ENCODE assay signal across 8 cellular contexts in genomic region chr9:100066539-100066938, GRCh38. TPM values are rescaled to one million over a fixed set of nuclear protein-coding genes. Genes with fewer than 3 reads are reported as not detected.
DNase-seq lines count a peak whose midpoint lies in the region; ATAC-seq and TF ChIP-seq lines count a peak whose summit lies in the region.

No MANE protein-coding gene starts in this region.

- no peak for TF ChIP-seq POLR2A in upper lobe of left lung (IDR thresholded peaks at IDR 0.05)

- no peak for ATAC-seq in activated naive CD8-positive, alpha-beta T cell treated with anti-CD3 and anti-CD28 coated beads, Interleukin-2, amount 50 U/mL, for 24 hours
- ATAC-seq in HG03432 (IDR thresholded peaks at IDR 0.05; ENCODE audit: unreplicated experiment) (peak; percentile 90), upper lobe of left lung (ENCODE audit: low FRiP score in 2 of 2) (peak in 1 of 2 donors; percentile 53), GM21526 (IDR thresholded peaks at IDR 0.05; ENCODE audit: low FRiP score, unreplicated experiment) (no peak)

- DNase-seq in activated naive CD8-positive, alpha-beta T cell treated with anti-CD3 and anti-CD28 coated beads, Interleukin-2, amount 50 U/mL, for 24 hours: no peak
- DNase-seq in choroid plexus epithelial cell (ENCODE audit: low read depth): peak; percentile 70
- no peak for DNase-seq in upper lobe of left lung
- DNase-seq in activated effector memory CD4-positive, alpha-beta T cell treated with anti-CD3 and anti-CD28 coated beads, Interleukin-2, amount 50 U/mL, for 16 hours: no peak
- no peak for DNase-seq in epidermal melanocyte (ENCODE audit: insufficient read length, low spot score)

- TF ChIP-seq EP300 in upper lobe of left lung (IDR thresholded peaks at IDR 0.05): no peak

- peaks cover 4 to 10% (median 10%) of the 10 kb centered on the region in 4 donors for H3K4me1 ChIP-seq in upper lobe of left lung

- H3K36me3 Mint-ChIP-seq in activated naive CD8-positive, alpha-beta T cell: peaks cover 6% of the 10 kb centered on the region
- H3K36me3 Mint-ChIP-seq in activated naive CD8-positive, alpha-beta T cell treated with anti-CD3 and anti-CD28 coated beads, Interleukin-2, amount 50 U/mL, for 24 hours (ENCODE audit: low read depth): peaks cover 8% of the 10 kb centered on the region

- peak overlapping the region; percentile 2 to 75 (median 24) for H3K27ac ChIP-seq in upper lobe of left lung

- H3K4me3 ChIP-seq in choroid plexus epithelial cell (ENCODE audit: low read depth, low read length) (no peak overlapping the region), upper lobe of left lung (no peak overlapping the region)

- no peak overlapping the region for H3K4me3 Mint-ChIP-seq in activated naive CD8-positive, alpha-beta T cell
- no peak overlapping the region for H3K4me3 Mint-ChIP-seq in activated naive CD8-positive, alpha-beta T cell treated with anti-CD3 and anti-CD28 coated beads, Interleukin-2, amount 50 U/mL, for 24 hours

- no peaks in the 10 kb centered on the region for H3K27me3 ChIP-seq in upper lobe of left lung

- H3K9me3 Mint-ChIP-seq in activated naive CD8-positive, alpha-beta T cell (ENCODE audit: low read depth): no peaks in the 10 kb centered on the region
- no peaks in the 10 kb centered on the region for H3K9me3 Mint-ChIP-seq in activated naive CD8-positive, alpha-beta T cell treated with anti-CD3 and anti-CD28 coated beads, Interleukin-2, amount 50 U/mL, for 24 hours

- H3K27ac Mint-ChIP-seq in activated naive CD8-positive, alpha-beta T cell: peak overlapping the region; percentile 41
- no peak overlapping the region for H3K27ac Mint-ChIP-seq in activated naive CD8-positive, alpha-beta T cell treated with anti-CD3 and anti-CD28 coated beads, Interleukin-2, amount 50 U/mL, for 24 hours

- no peaks in the 10 kb centered on the region for H3K9me3 ChIP-seq in upper lobe of left lung

- 26 to 34% methylated on average over 2 of the region's 2 CpGs for WGBS in upper lobe of left lung, 2 donors

- H3K4me1 Mint-ChIP-seq in activated naive CD8-positive, alpha-beta T cell (ENCODE audit: low read depth): peaks cover 27% of the 10 kb centered on the region
- H3K4me1 Mint-ChIP-seq in activated naive CD8-positive, alpha-beta T cell treated with anti-CD3 and anti-CD28 coated beads, Interleukin-2, amount 50 U/mL, for 24 hours: peaks cover 24% of the 10 kb centered on the region

- TF ChIP-seq CTCF in choroid plexus epithelial cell (conservative IDR thresholded peaks at IDR 0.05; ENCODE audit: low read depth, low read length) (no peak), upper lobe of left lung (IDR thresholded peaks at IDR 0.05) (no peak)

- H3K36me3 ChIP-seq in upper lobe of left lung: no peaks in the 10 kb centered on the region

- H3K27me3 Mint-ChIP-seq in activated naive CD8-positive, alpha-beta T cell: no peaks in the 10 kb centered on the region
- no peaks in the 10 kb centered on the region for H3K27me3 Mint-ChIP-seq in activated naive CD8-positive, alpha-beta T cell treated with anti-CD3 and anti-CD28 coated beads, Interleukin-2, amount 50 U/mL, for 24 hours

RNA-seq across cellular contexts. Expression of gene ERP44, which starts 32.3 kb away (rescaled TPM):
- 10 to 100 TPM; 11.5 to 28.5 (median 20.4) TPM for total RNA-seq in upper lobe of left lung

RNA-seq across cellular contexts. Expression of gene INVS, which starts 32.5 kb away (rescaled TPM):
- 10 to 100 TPM; 14.7 to 43.0 (median 23.3) TPM for total RNA-seq in upper lobe of left lung
